Comparison of ENCODE assay signal across 1 cellular context in genomic region chr13:51811920-51812328, GRCh38.
TF ChIP-seq lines count a peak whose summit lies in the region.

No MANE protein-coding gene starts in this region.

TF ChIP-seq in endothelial cell of umbilical vein, 7 proteins besides CTCF, POLR2A, EP300 and RAD21:
- TF ChIP-seq MYC (IDR thresholded peaks at IDR 0.05; ENCODE audit: low read depth, low read length) (no peak), JUN (IDR thresholded peaks at IDR 0.05; ENCODE audit: borderline replicate concordance, insufficient read depth, insufficient read length, low read depth) (no peak), POLR2AphosphoS5 (IDR thresholded peaks at IDR 0.05; ENCODE audit: insufficient read depth, low read depth, low read length) (no peak), EZH2 (IDR thresholded peaks at IDR 0.05; ENCODE audit: borderline replicate concordance, low read depth, low read length, severe bottlenecking) (no peak), GATA2 (IDR thresholded peaks at IDR 0.05; ENCODE audit: insufficient read depth, insufficient read length, low read depth, low read length) (no peak), MAX (IDR thresholded peaks at IDR 0.05; ENCODE audit: insufficient read depth, insufficient read length) (no peak), FOS (IDR thresholded peaks at IDR 0.05; ENCODE audit: borderline replicate concordance, insufficient read depth, low read length) (no peak)
